15 cellular contexts compared by ENCODE assay signal in genomic region chr2:200871151-200871550, GRCh38.
"Had no signal": no experiment of that assay in that cellular context is flagged by ENCODE, and none has a peak within 500 bp of the region (broad histone marks: within the 10 kb centered on the region; RNA-seq: fewer than 3 reads in every experiment).

No MANE protein-coding gene starts in this region.

- H3K9me3 Mint-ChIP-seq: memory B cell; natural killer cell treated with Interleukin-12 subunit alpha and Interleukin-12 subunit beta and Interleukin-15 and Interleukin-18, amount 100 ng/mL, for 72 hours; stimulated activated memory B cell treated with anti-CD40 and anti-IgM and Interleukin-4, amounts not matched to agents 10 μg/mL and 1 μg/mL and 100 μg/mL, for 72 hours; type B pancreatic cell had no signal

- H3K4me3 ChIP-seq: coronary artery, gastroesophageal sphincter had no signal

- H3K9me3 ChIP-seq: gastroesophageal sphincter had no signal

- H3K36me3 Mint-ChIP-seq: natural killer cell treated with Interleukin-12 subunit alpha and Interleukin-12 subunit beta and Interleukin-15 and Interleukin-18, amount 100 ng/mL, for 72 hours had no signal

- H3K27ac ChIP-seq: coronary artery, gastroesophageal sphincter had no signal

- H3K4me1 Mint-ChIP-seq: stimulated activated memory B cell treated with anti-CD40 and anti-IgM and Interleukin-4, amounts not matched to agents 10 μg/mL and 1 μg/mL and 100 μg/mL, for 72 hours had no signal

- H3K27me3 Mint-ChIP-seq: memory B cell; natural killer cell treated with Interleukin-12 subunit alpha and Interleukin-12 subunit beta and Interleukin-15 and Interleukin-18, amount 100 ng/mL, for 72 hours; progenitor cell of endocrine pancreas; stimulated activated memory B cell treated with anti-CD40 and anti-IgM and Interleukin-4, amounts not matched to agents 10 μg/mL and 1 μg/mL and 100 μg/mL, for 72 hours; type B pancreatic cell had no signal

- H3K27ac Mint-ChIP-seq: memory B cell; natural killer cell treated with Interleukin-12 subunit alpha and Interleukin-12 subunit beta and Interleukin-15 and Interleukin-18, amount 100 ng/mL, for 72 hours; progenitor cell of endocrine pancreas; stimulated activated memory B cell treated with anti-CD40 and anti-IgM and Interleukin-4, amounts not matched to agents 10 μg/mL and 1 μg/mL and 100 μg/mL, for 72 hours; type B pancreatic cell had no signal

- ATAC-seq: gastroesophageal sphincter; left lobe of liver; natural killer cell treated with Interleukin-12 subunit alpha and Interleukin-12 subunit beta and Interleukin-15 and Interleukin-18, amount 100 ng/mL, for 72 hours; right cardiac atrium; stimulated activated memory B cell treated with anti-CD40 and anti-IgM and Interleukin-4, amounts not matched to agents 10 μg/mL and 1 μg/mL and 100 μg/mL, for 72 hours had no signal

- H3K4me3 Mint-ChIP-seq: memory B cell; natural killer cell treated with Interleukin-12 subunit alpha and Interleukin-12 subunit beta and Interleukin-15 and Interleukin-18, amount 100 ng/mL, for 72 hours; stimulated activated memory B cell treated with anti-CD40 and anti-IgM and Interleukin-4, amounts not matched to agents 10 μg/mL and 1 μg/mL and 100 μg/mL, for 72 hours; type B pancreatic cell had no signal

- H3K27me3 ChIP-seq: gastroesophageal sphincter had no signal

- DNase-seq: activated CD4-positive, alpha-beta T cell treated with anti-CD3 and anti-CD28 coated beads, Interleukin-2, amount 50 U/mL, for 48 hours; activated effector memory CD4-positive, alpha-beta T cell treated with anti-CD3 and anti-CD28 coated beads, Interleukin-2, amount 50 U/mL, for 16 hours; central memory CD4-positive, alpha-beta T cell; effector CD4-positive, alpha-beta T cell; islet precursor cell; occipital lobe; right cardiac atrium had no signal
